1 cellular context compared by ENCODE assay signal in genomic region chr12:18753481-18754117, GRCh38.
TF ChIP-seq lines count a peak whose summit lies in the region.

No MANE protein-coding gene starts in this region.

TF ChIP-seq in WTC11, 78 proteins besides CTCF, POLR2A, EP300 and RAD21 (continued from another document):
- no peak for TF ChIP-seq E2F1 (CRISPR knock-in tag; IDR thresholded peaks at IDR 0.05)
- no peak for TF ChIP-seq ZNF396 (CRISPR knock-in tag; IDR thresholded peaks at IDR 0.05; ENCODE audit: borderline replicate concordance)
